Comparison of ENCODE assay signal across 21 cellular contexts in the genomic region with DNA sequence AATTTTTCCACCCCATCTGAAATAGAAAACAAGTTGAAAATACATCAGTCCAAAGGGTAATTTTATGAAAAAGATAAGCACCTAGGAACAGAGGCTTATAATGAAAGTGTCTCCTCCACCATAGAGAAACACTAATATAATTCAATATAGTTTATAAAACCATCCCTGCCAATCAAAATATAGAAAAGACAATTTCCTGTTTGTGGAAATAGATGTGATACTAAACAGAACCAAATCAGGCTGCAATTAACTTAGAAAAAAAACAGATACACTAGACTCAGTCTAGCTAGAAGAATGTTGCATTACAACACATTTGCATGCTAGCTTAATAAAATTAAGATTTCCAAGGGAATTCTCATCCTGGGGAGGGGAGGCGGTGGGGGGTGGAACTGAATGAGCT.
"Had no signal": no experiment of that assay in that cellular context is flagged by ENCODE, and none has a peak within 500 bp of the region (broad histone marks: within the 10 kb centered on the region; RNA-seq: fewer than 3 reads in every experiment).

No MANE protein-coding gene starts in this region.

- H2AFZ ChIP-seq: neural progenitor cell had no signal

- ATAC-seq: effector memory CD8-positive, alpha-beta T cell; gastroesophageal sphincter; left lobe of liver; natural killer cell; psoas muscle; stimulated activated naive CD8-positive, alpha-beta T cell treated with anti-CD3 and anti-CD28 coated beads, Interleukin-15, amount 100 ng/mL, for 72 hours had no signal

- H3K4me3 ChIP-seq: esophagus squamous epithelium, gastroesophageal sphincter, neural progenitor cell, psoas muscle, sigmoid colon, skin epidermis, thoracic aorta, transverse colon had no signal

- H3K4me1 ChIP-seq: gastroesophageal sphincter, psoas muscle, sigmoid colon, transverse colon had no signal

- H3K36me3 Mint-ChIP-seq: memory B cell, mesothelial cell of epicardium, natural killer cell, neural progenitor cell had no signal

- H3K27me3 Mint-ChIP-seq: effector memory CD8-positive, alpha-beta T cell; memory B cell; stimulated activated naive B cell treated with anti-CD40 and anti-IgM and Interleukin-4, amounts not matched to agents 10 μg/mL and 1 μg/mL and 100 μg/mL, for 72 hours; stimulated activated naive CD8-positive, alpha-beta T cell treated with anti-CD3 and anti-CD28 coated beads, Interleukin-15, amount 100 ng/mL, for 72 hours had no signal

- H3K4me3 Mint-ChIP-seq: effector memory CD8-positive, alpha-beta T cell; mesothelial cell of epicardium; natural killer cell; neural progenitor cell; stimulated activated naive B cell treated with anti-CD40 and anti-IgM and Interleukin-4, amounts not matched to agents 10 μg/mL and 1 μg/mL and 100 μg/mL, for 72 hours; stimulated activated naive CD8-positive, alpha-beta T cell treated with anti-CD3 and anti-CD28 coated beads, Interleukin-15, amount 100 ng/mL, for 72 hours had no signal

- H3K36me3 ChIP-seq: esophagus squamous epithelium, gastroesophageal sphincter, neural progenitor cell, sigmoid colon, thoracic aorta, transverse colon had no signal

- H3K27ac Mint-ChIP-seq: effector memory CD8-positive, alpha-beta T cell; mesothelial cell of epicardium; natural killer cell; neural progenitor cell; stimulated activated naive B cell treated with anti-CD40 and anti-IgM and Interleukin-4, amounts not matched to agents 10 μg/mL and 1 μg/mL and 100 μg/mL, for 72 hours; stimulated activated naive CD8-positive, alpha-beta T cell treated with anti-CD3 and anti-CD28 coated beads, Interleukin-15, amount 100 ng/mL, for 72 hours had no signal

- H3K27ac ChIP-seq: esophagus squamous epithelium, gastroesophageal sphincter, neural progenitor cell, psoas muscle, sigmoid colon, skin epidermis, thoracic aorta, transverse colon had no signal

- H3K4me2 ChIP-seq: neural progenitor cell had no signal

- H3K27me3 ChIP-seq: esophagus squamous epithelium, gastroesophageal sphincter, neural progenitor cell, sigmoid colon, transverse colon had no signal

- H3K9me3 Mint-ChIP-seq: effector memory CD8-positive, alpha-beta T cell; memory B cell; mesothelial cell of epicardium; natural killer cell; neural progenitor cell; stimulated activated naive B cell treated with anti-CD40 and anti-IgM and Interleukin-4, amounts not matched to agents 10 μg/mL and 1 μg/mL and 100 μg/mL, for 72 hours; stimulated activated naive CD8-positive, alpha-beta T cell treated with anti-CD3 and anti-CD28 coated beads, Interleukin-15, amount 100 ng/mL, for 72 hours had no signal

- H3K4me1 Mint-ChIP-seq: mesothelial cell of epicardium had no signal

- DNase-seq: effector memory CD8-positive, alpha-beta T cell; esophagus squamous epithelium; foreskin fibroblast; islet precursor cell; natural killer cell; retina; sigmoid colon; stimulated activated CD4-positive, alpha-beta T cell treated with anti-CD3 and anti-CD28 coated beads, Interleukin-2, amount 100 ng/mL, for 24 hours; stimulated activated CD4-positive, alpha-beta T cell treated with anti-CD3 and anti-CD28 coated beads, Interleukin-4, amount 100 ng/mL, for 4 hours; stimulated activated naive B cell treated with anti-CD40 and anti-IgM and Interleukin-4, amounts not matched to agents 10 μg/mL and 1 μg/mL and 100 μg/mL, for 72 hours; stimulated activated naive CD8-positive, alpha-beta T cell treated with anti-CD3 and anti-CD28 coated beads, Interleukin-15, amount 100 ng/mL, for 72 hours; substantia nigra; transverse colon had no signal
